Comparison of ENCODE assay signal across 1 cellular context in genomic region chr15:76931397-76932089, GRCh38.
A peak's percentile ranks its signal among the peaks of the same experiment; 100 is the strongest.
TF ChIP-seq lines count a peak whose summit lies in the region.

A gene with protein sequence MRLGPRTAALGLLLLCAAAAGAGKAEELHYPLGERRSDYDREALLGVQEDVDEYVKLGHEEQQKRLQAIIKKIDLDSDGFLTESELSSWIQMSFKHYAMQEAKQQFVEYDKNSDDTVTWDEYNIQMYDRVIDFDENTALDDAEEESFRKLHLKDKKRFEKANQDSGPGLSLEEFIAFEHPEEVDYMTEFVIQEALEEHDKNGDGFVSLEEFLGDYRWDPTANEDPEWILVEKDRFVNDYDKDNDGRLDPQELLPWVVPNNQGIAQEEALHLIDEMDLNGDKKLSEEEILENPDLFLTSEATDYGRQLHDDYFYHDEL (plus strand): TSS chr15:76931749. CDS start chr15:76931842, 93 bp downstream.

TF ChIP-seq in HepG2, 621 proteins besides CTCF, POLR2A, EP300 and RAD21 (continued from another document and continues in another):
- TF ChIP-seq ZNF367 (CRISPR knock-in tag; IDR thresholded peaks at IDR 0.05; ENCODE audit: borderline replicate concordance) = no peak
- TF ChIP-seq SMYD3 (CRISPR knock-in tag; IDR thresholded peaks at IDR 0.05) = no peak
- TF ChIP-seq CBFB (CRISPR knock-in tag; IDR thresholded peaks at IDR 0.05) = peak; percentile 36; the same call in 1 of the 2 replicates
- no peak for TF ChIP-seq MLXIP (CRISPR knock-in tag; IDR thresholded peaks at IDR 0.05; ENCODE audit: borderline replicate concordance)
- no peak for TF ChIP-seq E2F2 (CRISPR knock-in tag; IDR thresholded peaks at IDR 0.05; ENCODE audit: borderline replicate concordance)
- TF ChIP-seq XBP1 (CRISPR knock-in tag; IDR thresholded peaks at IDR 0.05) = no peak
- no peak for TF ChIP-seq MYNN (CRISPR knock-in tag; IDR thresholded peaks at IDR 0.05; ENCODE audit: low read depth)
- no peak for TF ChIP-seq SMARCE1 (IDR thresholded peaks at IDR 0.05; ENCODE audit: borderline replicate concordance)
- no peak for TF ChIP-seq TCF7 (IDR thresholded peaks at IDR 0.05; ENCODE audit: low read depth)
- no peak; the same call in 1 of the 2 replicates for TF ChIP-seq GFI1 (CRISPR knock-in tag; IDR thresholded peaks at IDR 0.05; ENCODE audit: borderline replicate concordance)
- TF ChIP-seq KLF12 (CRISPR knock-in tag; IDR thresholded peaks at IDR 0.05; ENCODE audit: borderline replicate concordance) = peak; percentile 54; the same call in 1 of the 2 replicates
- peak; percentile 84 for TF ChIP-seq NR2C2 (CRISPR knock-in tag; IDR thresholded peaks at IDR 0.05; ENCODE audit: borderline replicate concordance)
- no peak for TF ChIP-seq RFX3 (CRISPR knock-in tag; IDR thresholded peaks at IDR 0.05)
- no peak; the same call in none of the 2 replicates for TF ChIP-seq PHF21A (CRISPR knock-in tag; IDR thresholded peaks at IDR 0.05)
- peak; percentile 92 for TF ChIP-seq ZFX (CRISPR knock-in tag; IDR thresholded peaks at IDR 0.05; ENCODE audit: low read depth)
- TF ChIP-seq, protein P1, sequence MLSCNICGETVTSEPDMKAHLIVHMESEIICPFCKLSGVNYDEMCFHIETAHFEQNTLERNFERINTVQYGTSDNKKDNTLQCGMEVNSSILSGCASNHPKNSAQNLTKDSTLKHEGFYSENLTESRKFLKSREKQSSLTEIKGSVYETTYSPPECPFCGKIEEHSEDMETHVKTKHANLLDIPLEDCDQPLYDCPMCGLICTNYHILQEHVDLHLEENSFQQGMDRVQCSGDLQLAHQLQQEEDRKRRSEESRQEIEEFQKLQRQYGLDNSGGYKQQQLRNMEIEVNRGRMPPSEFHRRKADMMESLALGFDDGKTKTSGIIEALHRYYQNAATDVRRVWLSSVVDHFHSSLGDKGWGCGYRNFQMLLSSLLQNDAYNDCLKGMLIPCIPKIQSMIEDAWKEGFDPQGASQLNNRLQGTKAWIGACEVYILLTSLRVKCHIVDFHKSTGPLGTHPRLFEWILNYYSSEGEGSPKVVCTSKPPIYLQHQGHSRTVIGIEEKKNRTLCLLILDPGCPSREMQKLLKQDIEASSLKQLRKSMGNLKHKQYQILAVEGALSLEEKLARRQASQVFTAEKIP (CRISPR knock-in tag; IDR thresholded peaks at IDR 0.05; ENCODE audit: borderline replicate concordance) = no peak
- peak; percentile 82; the same call in 1 of the 2 replicates for TF ChIP-seq ZNF431 (CRISPR knock-in tag; IDR thresholded peaks at IDR 0.05; ENCODE audit: borderline replicate concordance, low read depth)
- TF ChIP-seq SETDB1 (CRISPR knock-in tag; IDR thresholded peaks at IDR 0.05; ENCODE audit: borderline replicate concordance) = no peak
- peak; percentile 57 for TF ChIP-seq ATF7-NPFF (CRISPR knock-in tag; IDR thresholded peaks at IDR 0.05; ENCODE audit: low read depth)
- TF ChIP-seq ZNF780A (CRISPR knock-in tag; IDR thresholded peaks at IDR 0.05) = no peak
- TF ChIP-seq FOXA3 (CRISPR knock-in tag; IDR thresholded peaks at IDR 0.05) = peak; percentile 25; the same call in 1 of the 2 replicates
- TF ChIP-seq DR1 (CRISPR knock-in tag; IDR thresholded peaks at IDR 0.05) = no peak; the same call in 1 of the 2 replicates
- TF ChIP-seq BORCS8-MEF2B (CRISPR knock-in tag; IDR thresholded peaks at IDR 0.05) = no peak
- TF ChIP-seq, protein P2, sequence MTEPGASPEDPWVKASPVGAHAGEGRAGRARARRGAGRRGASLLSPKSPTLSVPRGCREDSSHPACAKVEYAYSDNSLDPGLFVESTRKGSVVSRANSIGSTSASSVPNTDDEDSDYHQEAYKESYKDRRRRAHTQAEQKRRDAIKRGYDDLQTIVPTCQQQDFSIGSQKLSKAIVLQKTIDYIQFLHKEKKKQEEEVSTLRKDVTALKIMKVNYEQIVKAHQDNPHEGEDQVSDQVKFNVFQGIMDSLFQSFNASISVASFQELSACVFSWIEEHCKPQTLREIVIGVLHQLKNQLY (CRISPR knock-in tag; IDR thresholded peaks at IDR 0.05) = no peak
- peak; percentile 36; the same call in 1 of the 2 replicates for TF ChIP-seq ZNF691 (CRISPR knock-in tag; IDR thresholded peaks at IDR 0.05; ENCODE audit: borderline replicate concordance, low read depth)
- no peak for TF ChIP-seq ZSCAN20 (CRISPR knock-in tag; IDR thresholded peaks at IDR 0.05; ENCODE audit: borderline replicate concordance)
- no peak for TF ChIP-seq KDM6A (CRISPR knock-in tag; IDR thresholded peaks at IDR 0.05; ENCODE audit: low read depth)
- no peak for TF ChIP-seq IKZF5 (CRISPR knock-in tag; IDR thresholded peaks at IDR 0.05)
- no peak for TF ChIP-seq ZNF12 (CRISPR knock-in tag; IDR thresholded peaks at IDR 0.05)
- no peak for TF ChIP-seq FOXP1 (IDR thresholded peaks at IDR 0.05)
- no peak for TF ChIP-seq FOXP1 (CRISPR knock-in tag; IDR thresholded peaks at IDR 0.05)
- no peak for TF ChIP-seq NR3C1 (CRISPR knock-in tag; IDR thresholded peaks at IDR 0.05)
- TF ChIP-seq, protein P3, sequence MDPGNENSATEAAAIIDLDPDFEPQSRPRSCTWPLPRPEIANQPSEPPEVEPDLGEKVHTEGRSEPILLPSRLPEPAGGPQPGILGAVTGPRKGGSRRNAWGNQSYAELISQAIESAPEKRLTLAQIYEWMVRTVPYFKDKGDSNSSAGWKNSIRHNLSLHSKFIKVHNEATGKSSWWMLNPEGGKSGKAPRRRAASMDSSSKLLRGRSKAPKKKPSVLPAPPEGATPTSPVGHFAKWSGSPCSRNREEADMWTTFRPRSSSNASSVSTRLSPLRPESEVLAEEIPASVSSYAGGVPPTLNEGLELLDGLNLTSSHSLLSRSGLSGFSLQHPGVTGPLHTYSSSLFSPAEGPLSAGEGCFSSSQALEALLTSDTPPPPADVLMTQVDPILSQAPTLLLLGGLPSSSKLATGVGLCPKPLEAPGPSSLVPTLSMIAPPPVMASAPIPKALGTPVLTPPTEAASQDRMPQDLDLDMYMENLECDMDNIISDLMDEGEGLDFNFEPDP (CRISPR knock-in tag; conservative IDR thresholded peaks at IDR 0.05) = no peak
- TF ChIP-seq ISX (CRISPR knock-in tag; conservative IDR thresholded peaks at IDR 0.05) = no peak
- peak; percentile 46; the same call in 1 of the 2 replicates for TF ChIP-seq ZNF777 (CRISPR knock-in tag; IDR thresholded peaks at IDR 0.05)
- no peak for TF ChIP-seq ZNF724P (CRISPR knock-in tag; IDR thresholded peaks at IDR 0.05; ENCODE audit: borderline replicate concordance)
- peak in 1 of 2 experiments; percentile 55; a peak in 1 of 4 replicates for TF ChIP-seq KLF16 (CRISPR knock-in tag; IDR thresholded peaks at IDR 0.05)
- no peak for TF ChIP-seq ETV5 (CRISPR knock-in tag; IDR thresholded peaks at IDR 0.05; ENCODE audit: borderline replicate concordance)
- TF ChIP-seq, protein P4, sequence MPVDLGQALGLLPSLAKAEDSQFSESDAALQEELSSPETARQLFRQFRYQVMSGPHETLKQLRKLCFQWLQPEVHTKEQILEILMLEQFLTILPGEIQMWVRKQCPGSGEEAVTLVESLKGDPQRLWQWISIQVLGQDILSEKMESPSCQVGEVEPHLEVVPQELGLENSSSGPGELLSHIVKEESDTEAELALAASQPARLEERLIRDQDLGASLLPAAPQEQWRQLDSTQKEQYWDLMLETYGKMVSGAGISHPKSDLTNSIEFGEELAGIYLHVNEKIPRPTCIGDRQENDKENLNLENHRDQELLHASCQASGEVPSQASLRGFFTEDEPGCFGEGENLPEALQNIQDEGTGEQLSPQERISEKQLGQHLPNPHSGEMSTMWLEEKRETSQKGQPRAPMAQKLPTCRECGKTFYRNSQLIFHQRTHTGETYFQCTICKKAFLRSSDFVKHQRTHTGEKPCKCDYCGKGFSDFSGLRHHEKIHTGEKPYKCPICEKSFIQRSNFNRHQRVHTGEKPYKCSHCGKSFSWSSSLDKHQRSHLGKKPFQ (CRISPR knock-in tag; IDR thresholded peaks at IDR 0.05; ENCODE audit: insufficient replicate concordance) = no peak
- no peak for TF ChIP-seq NBN (conservative IDR thresholded peaks at IDR 0.05)
- no peak for TF ChIP-seq CCAR2 (optimal IDR thresholded peaks at IDR 0.05; ENCODE audit: low read depth, low read length)
- TF ChIP-seq, protein P5, sequence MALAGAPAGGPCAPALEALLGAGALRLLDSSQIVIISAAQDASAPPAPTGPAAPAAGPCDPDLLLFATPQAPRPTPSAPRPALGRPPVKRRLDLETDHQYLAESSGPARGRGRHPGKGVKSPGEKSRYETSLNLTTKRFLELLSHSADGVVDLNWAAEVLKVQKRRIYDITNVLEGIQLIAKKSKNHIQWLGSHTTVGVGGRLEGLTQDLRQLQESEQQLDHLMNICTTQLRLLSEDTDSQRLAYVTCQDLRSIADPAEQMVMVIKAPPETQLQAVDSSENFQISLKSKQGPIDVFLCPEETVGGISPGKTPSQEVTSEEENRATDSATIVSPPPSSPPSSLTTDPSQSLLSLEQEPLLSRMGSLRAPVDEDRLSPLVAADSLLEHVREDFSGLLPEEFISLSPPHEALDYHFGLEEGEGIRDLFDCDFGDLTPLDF (CRISPR knock-in tag; IDR thresholded peaks at IDR 0.05) = peak; percentile 61; the same call in 1 of the 2 replicates
- no peak for TF ChIP-seq DBP (CRISPR knock-in tag; IDR thresholded peaks at IDR 0.05; ENCODE audit: not compliant biosample characterization)
- no peak for TF ChIP-seq USF2 (IDR thresholded peaks at IDR 0.05; ENCODE audit: low read depth, low read length)
- no peak for TF ChIP-seq USF2 (CRISPR knock-in tag; IDR thresholded peaks at IDR 0.05; ENCODE audit: borderline replicate concordance)
- peak; percentile 66 for TF ChIP-seq PHF20 (CRISPR knock-in tag; IDR thresholded peaks at IDR 0.05)
- no peak for TF ChIP-seq HHEX (CRISPR knock-in tag; IDR thresholded peaks at IDR 0.05)
- peak; percentile 71 for TF ChIP-seq HOXA3 (CRISPR knock-in tag; IDR thresholded peaks at IDR 0.05)
